Comparison of ENCODE assay signal across 9 cellular contexts in genomic region chrX:134599173-134599914, GRCh38.
DNase-seq lines count a peak whose midpoint lies in the region; ATAC-seq lines count a peak whose summit lies in the region.
"Had no signal": no experiment of that assay in that cellular context is flagged by ENCODE, and none has a peak within 500 bp of the region (broad histone marks: within the 10 kb centered on the region; RNA-seq: fewer than 3 reads in every experiment).

No MANE protein-coding gene starts in this region.

- ATAC-seq in GM21576 (IDR thresholded peaks at IDR 0.05; ENCODE audit: unreplicated experiment) (no peak), HG03442 (IDR thresholded peaks at IDR 0.05; ENCODE audit: unreplicated experiment) (no peak)
- ATAC-seq: lower lobe of right lung had no signal

- peak; percentile 51 for DNase-seq in GM03348 (ENCODE audit: low spot score)
- peak; percentile 55 for DNase-seq in HCEC 1CT
- DNase-seq in astrocyte of the hippocampus (ENCODE audit: low read depth, low spot score), result peak; percentile 20
- DNase-seq in stimulated activated CD4-positive, alpha-beta T cell treated with anti-CD3 and anti-CD28 coated beads, Interleukin-12 subunit alpha, Interleukin-12 subunit beta, amount 100 ng/mL, for 4 hours, result peak; percentile 4
- no peak for DNase-seq in EL
- DNase-seq: lower lobe of right lung, NCI-H526 had no signal
